In genomic region chr20:57177636-57178280, GRCh38 we compare ENCODE assay signal across 24 cellular contexts.
"Had no signal": no experiment of that assay in that cellular context is flagged by ENCODE, and none has a peak within 500 bp of the region (broad histone marks: within the 10 kb centered on the region; RNA-seq: fewer than 3 reads in every experiment).

No MANE protein-coding gene starts in this region.

- H3K4me3 Mint-ChIP-seq: nephron had no signal

- H3K4me3 ChIP-seq: dorsolateral prefrontal cortex, esophagus muscularis mucosa, gastroesophageal sphincter, heart left ventricle, hepatocyte, prostate gland, right atrium auricular region, skin epidermis, spleen, stomach, thyroid gland, upper lobe of right lung, uterus had no signal

- H3K4me1 ChIP-seq: esophagus muscularis mucosa, gastroesophageal sphincter, heart left ventricle, prostate gland, right atrium auricular region, spleen, stomach, thyroid gland, upper lobe of right lung, uterus had no signal

- H3K4me2 ChIP-seq: hepatocyte had no signal

- H2AFZ ChIP-seq: hepatocyte had no signal

- H3K9me3 Mint-ChIP-seq: nephron had no signal

- H3K36me3 ChIP-seq: esophagus muscularis mucosa, gastroesophageal sphincter, heart left ventricle, prostate gland, right atrium auricular region, spleen, stomach, upper lobe of right lung, uterus had no signal

- H3K27ac ChIP-seq: dorsolateral prefrontal cortex, esophagus muscularis mucosa, foreskin keratinocyte, gastroesophageal sphincter, heart left ventricle, hepatocyte, prostate gland, right atrium auricular region, spleen, stomach, thyroid gland, upper lobe of right lung, uterus had no signal

- H3K9me3 ChIP-seq: esophagus muscularis mucosa, gastroesophageal sphincter, heart left ventricle, prostate gland, right atrium auricular region, spleen, stomach, thyroid gland, upper lobe of right lung, uterus had no signal

- H3K79me2 ChIP-seq: hepatocyte had no signal

- H3K36me3 Mint-ChIP-seq: naive thymus-derived CD4-positive, alpha-beta T cell had no signal

- H3K27ac Mint-ChIP-seq: naive thymus-derived CD4-positive, alpha-beta T cell; nephron had no signal

- DNase-seq: dorsolateral prefrontal cortex; effector CD8-positive, alpha-beta T cell; foreskin keratinocyte; heart left ventricle; kidney; mesenchymal stem cell; midbrain; naive thymus-derived CD4-positive, alpha-beta T cell; nucleus accumbens; spleen; stimulated activated CD4-positive, alpha-beta T cell treated with anti-CD3 and anti-CD28 coated beads, Interleukin-2, amount 100 ng/mL, for 48 hours; stimulated activated naive CD4-positive, alpha-beta T cell; stomach; thyroid gland; upper lobe of right lung; uterus had no signal

- H3K27me3 ChIP-seq: hepatocyte, right atrium auricular region, thyroid gland, upper lobe of right lung, uterus had no signal

- ATAC-seq: foreskin keratinocyte; gastroesophageal sphincter; heart left ventricle; left lobe of liver; naive thymus-derived CD4-positive, alpha-beta T cell; upper lobe of right lung had no signal
